Comparison of ENCODE assay signal across 1 cellular context in the genomic region with DNA sequence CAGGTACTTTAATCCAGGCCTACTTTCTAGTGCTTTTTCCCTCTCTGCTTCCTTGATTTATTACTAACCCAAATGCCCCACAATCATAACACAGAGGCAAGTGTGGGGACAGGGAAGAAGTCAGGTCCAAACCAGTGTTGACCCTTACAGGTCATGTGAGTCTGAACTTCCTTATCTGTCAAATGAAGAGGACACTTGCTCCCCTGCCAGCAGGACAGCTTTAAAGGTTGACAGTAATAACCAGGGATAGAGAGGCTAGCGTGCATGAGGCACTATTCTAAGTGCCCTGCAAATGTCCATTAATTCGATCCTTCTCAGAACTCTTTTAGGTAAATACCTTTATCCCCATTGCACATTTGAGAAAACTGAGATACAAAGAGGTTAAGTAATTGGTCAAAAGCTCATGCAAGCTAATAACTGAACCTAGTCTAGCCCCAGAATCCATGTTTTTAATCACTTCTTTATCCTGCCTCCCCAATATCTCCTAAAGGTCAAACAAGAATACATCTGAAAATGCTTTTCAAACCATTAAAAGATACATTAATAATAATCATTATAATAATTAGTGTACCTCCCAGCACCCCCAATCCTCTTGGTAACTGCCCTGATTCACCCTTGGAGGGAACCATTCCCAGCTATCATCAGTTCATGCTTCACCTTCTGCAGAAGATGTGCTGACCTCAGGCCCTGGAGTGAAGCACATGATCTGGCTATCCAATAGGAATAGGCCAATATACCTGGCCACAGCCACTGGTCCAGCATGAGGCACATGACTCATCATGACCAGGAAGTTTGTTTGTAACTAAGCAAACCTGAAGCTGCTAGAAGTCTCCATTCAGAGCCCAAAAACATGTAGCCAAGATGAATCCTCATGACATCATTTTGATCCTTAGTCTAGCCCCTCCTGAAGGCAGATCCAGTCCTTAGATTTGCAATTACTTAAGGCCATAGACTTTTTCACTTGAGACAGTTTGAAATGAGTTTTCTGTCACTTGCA.
TF ChIP-seq lines count a peak whose summit lies in the region.

No MANE protein-coding gene starts in this region.

TF ChIP-seq in liver, 16 proteins besides CTCF, POLR2A, EP300 and RAD21:
- TF ChIP-seq HNF4G (IDR thresholded peaks at IDR 0.05): no peak
- TF ChIP-seq YY1 (IDR thresholded peaks at IDR 0.05): peak; percentile 55
- TF ChIP-seq GABPA (IDR thresholded peaks at IDR 0.05 in 1 of 2, conservative IDR thresholded peaks at IDR 0.05 in 1 of 2): no peak
- peak; percentile 93 to 98 for TF ChIP-seq RXRA (IDR thresholded peaks at IDR 0.05)
- TF ChIP-seq EGR1 (IDR thresholded peaks at IDR 0.05; ENCODE audit: low read depth in 2 of 2): no peak
- TF ChIP-seq MAX (IDR thresholded peaks at IDR 0.05): peak; percentile 87
- TF ChIP-seq NR2F2 (IDR thresholded peaks at IDR 0.05): peak; percentile 68
- peak; percentile 49 for TF ChIP-seq ZBTB33 (IDR thresholded peaks at IDR 0.05)
- TF ChIP-seq REST (IDR thresholded peaks at IDR 0.05): peak; percentile 67
- TF ChIP-seq FOXA2 (IDR thresholded peaks at IDR 0.05): peak; percentile 84
- TF ChIP-seq HNF4A (conservative IDR thresholded peaks at IDR 0.05): peak; percentile 84 to 88
- no peak for TF ChIP-seq TAF1 (conservative IDR thresholded peaks at IDR 0.05)
- peak; percentile 61 for TF ChIP-seq SP1 (IDR thresholded peaks at IDR 0.05)
- peak; percentile 28 to 90 for TF ChIP-seq JUND (IDR thresholded peaks at IDR 0.05)
- peak; percentile 75 for TF ChIP-seq FOXA1 (IDR thresholded peaks at IDR 0.05)
- TF ChIP-seq, protein P1, sequence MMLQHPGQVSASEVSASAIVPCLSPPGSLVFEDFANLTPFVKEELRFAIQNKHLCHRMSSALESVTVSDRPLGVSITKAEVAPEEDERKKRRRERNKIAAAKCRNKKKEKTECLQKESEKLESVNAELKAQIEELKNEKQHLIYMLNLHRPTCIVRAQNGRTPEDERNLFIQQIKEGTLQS (IDR thresholded peaks at IDR 0.05): no peak
